10 cellular contexts compared by ENCODE assay signal in the genomic region with DNA sequence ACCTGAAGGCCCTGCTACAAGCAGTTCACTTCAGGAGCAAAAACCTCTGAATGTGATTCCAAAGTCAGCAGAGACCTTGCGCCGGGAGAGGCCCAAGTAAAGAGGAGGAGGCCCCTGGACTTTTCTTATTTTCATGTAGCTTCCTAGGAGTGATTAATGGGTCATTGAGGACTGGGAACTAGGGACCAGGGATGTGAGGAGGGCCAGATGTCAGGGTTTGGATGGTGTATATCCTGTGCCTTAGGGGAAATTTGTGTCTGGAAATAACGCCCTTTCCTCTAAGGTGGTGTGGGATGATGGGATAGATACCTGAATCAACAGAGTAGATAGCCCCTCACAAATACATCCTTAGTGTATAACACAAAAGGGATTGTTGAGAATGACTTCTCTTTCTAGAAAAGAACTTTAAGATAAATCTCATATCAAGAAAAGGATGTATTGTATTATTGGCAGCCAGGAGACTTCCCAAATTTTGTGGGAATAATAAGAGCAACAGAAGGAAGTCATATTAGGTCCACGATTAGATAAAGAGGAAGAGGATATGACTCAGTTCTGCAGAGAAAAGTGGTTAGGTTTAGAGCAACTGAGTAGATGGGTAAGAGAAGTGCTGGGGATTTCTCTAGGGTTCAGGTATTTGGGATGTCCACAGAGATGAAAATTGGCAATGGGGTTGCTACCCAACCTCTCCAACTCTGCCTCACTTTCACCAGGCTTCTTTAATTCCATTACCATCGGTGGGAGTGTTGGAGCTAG. TPM values are rescaled to one million over a fixed set of nuclear protein-coding genes. Genes with fewer than 3 reads are reported as not detected.
A peak's percentile ranks its signal among the peaks of the same experiment; 100 is the strongest.
DNase-seq lines count a peak whose midpoint lies in the region; ATAC-seq and TF ChIP-seq lines count a peak whose summit lies in the region.
"Had no signal": no experiment of that assay in that cellular context is flagged by ENCODE, and none has a peak within 500 bp of the region (broad histone marks: within the 10 kb centered on the region; RNA-seq: fewer than 3 reads in every experiment).

No MANE protein-coding gene starts in this region.

- H3K36me3 ChIP-seq in cardiac muscle cell (peaks cover 11% of the 10 kb centered on the region), right atrium auricular region (peaks cover 21% of the 10 kb centered on the region), testis (ENCODE audit: low read depth, missing control alignments) (no peaks in the 10 kb centered on the region)

- no peaks in the 10 kb centered on the region for H3K27me3 Mint-ChIP-seq in activated CD8-positive, alpha-beta T cell treated with anti-CD3 and anti-CD28 coated beads for 36 hours

- POLR2A ChIA-PET in activated CD8-positive, alpha-beta T cell treated with anti-CD3 and anti-CD28 coated beads for 36 hours (lab: Charles Lee): interaction anchor here (0.6 to 1.5 kb wide), 3 partner anchors 10 to 30 kb away, joined by 4 to 5 read pairs (median 4); no protein-coding TSS in a partner anchor

- H3K4me1 ChIP-seq in cardiac muscle cell (ENCODE audit: low read depth) (peaks cover 6% of the 10 kb centered on the region), right atrium auricular region (peaks cover 0 to 7% of the 10 kb centered on the region in 2 donors), testis (peaks cover 2% of the 10 kb centered on the region)

- ATAC-seq in activated CD8-positive, alpha-beta T cell treated with anti-CD3 and anti-CD28 coated beads for 36 hours: no peak
- no peak for ATAC-seq in HG02588 (IDR thresholded peaks at IDR 0.05; ENCODE audit: unreplicated experiment)

- H3K27ac Mint-ChIP-seq in activated CD8-positive, alpha-beta T cell treated with anti-CD3 and anti-CD28 coated beads for 36 hours: peak overlapping the region; percentile 75

- no peaks in the 10 kb centered on the region for H3K9me3 Mint-ChIP-seq in activated CD8-positive, alpha-beta T cell treated with anti-CD3 and anti-CD28 coated beads for 36 hours

- H3K27ac ChIP-seq in cardiac muscle cell (peak overlapping the region; percentile 98), right atrium auricular region (peak overlapping the region; percentile 69 to 79), testis (peak overlapping the region in 1 of 2 donors; percentile 75)
- H3K27ac ChIP-seq: right lobe of liver had no signal

- 51 to 67% methylated on average over 4 to 5 of the region's 5 CpGs for WGBS in testis, 2 donors

- peak overlapping the region; percentile 30 for H3K4me3 ChIP-seq in cardiac muscle cell
- peak overlapping the region; percentile 36 to 38 for H3K4me3 ChIP-seq in right atrium auricular region
- H3K4me3 ChIP-seq in testis: peak overlapping the region in 1 of 2 donors; percentile 10
- H3K4me3 ChIP-seq: right lobe of liver had no signal

- TF ChIP-seq POLR2A in testis (IDR thresholded peaks at IDR 0.05): no peak

- CTCF ChIA-PET in activated CD8-positive, alpha-beta T cell treated with anti-CD3 and anti-CD28 coated beads for 36 hours (lab: Charles Lee): no interaction called here

- H3K9me3 ChIP-seq in cardiac muscle cell (ENCODE audit: low read depth) (no peaks in the 10 kb centered on the region), right atrium auricular region (no peaks in the 10 kb centered on the region), testis (no peaks in the 10 kb centered on the region)
- H3K9me3 ChIP-seq: right lobe of liver had no signal

- intact Hi-C loops in cardiac septum (cut with DNase I): loop anchor here (10.0 kb wide), 1 partner anchor 48 kb away; the partner anchor contains the start of gene ZMYM3
- intact Hi-C loops in activated CD8-positive, alpha-beta T cell treated with anti-CD3 and anti-CD28 coated beads for 36 hours (cut with micrococcal nuclease): no loop called here
- intact Hi-C loops in testis (cut with DNase I; ENCODE audit: low total_unique reads): no loop called here

- no peaks in the 10 kb centered on the region for H3K27me3 ChIP-seq in cardiac muscle cell
- H3K27me3 ChIP-seq in right atrium auricular region: no peaks in the 10 kb centered on the region
- no peaks in the 10 kb centered on the region for H3K27me3 ChIP-seq in testis
- H3K27me3 ChIP-seq: right lobe of liver had no signal

- DNase-seq in cardiac muscle cell (ENCODE audit: low read depth in 1 of 2, low spot score in 1 of 2): peak in 1 of 2 donors; percentile 29
- no peak for DNase-seq in cardiac septum (ENCODE audit: low spot score)
- no peak for DNase-seq in activated CD8-positive, alpha-beta T cell treated with anti-CD3 and anti-CD28 coated beads for 36 hours
- no peak for DNase-seq in right atrium auricular region (ENCODE audit: low spot score)
- no peak for DNase-seq in testis
- DNase-seq in NCI-H2227 (lab: John Stamatoyannopoulos, UW; ENCODE audit: unreplicated experiment): no peak
- DNase-seq in iPS-NIHi11 (ENCODE audit: low spot score): no peak
- DNase-seq: activated CD4-positive, alpha-beta T cell treated with anti-CD3 and anti-CD28 coated beads, Interleukin-2, amount 50 U/mL, for 48 hours; right lobe of liver had no signal

- peaks cover 54% of the 10 kb centered on the region for H3K36me3 Mint-ChIP-seq in activated CD8-positive, alpha-beta T cell treated with anti-CD3 and anti-CD28 coated beads for 36 hours (ENCODE audit: low read depth)

- peaks cover 23% of the 10 kb centered on the region for H3K4me1 Mint-ChIP-seq in activated CD8-positive, alpha-beta T cell treated with anti-CD3 and anti-CD28 coated beads for 36 hours (ENCODE audit: low read depth)

- H3K4me3 Mint-ChIP-seq in activated CD8-positive, alpha-beta T cell treated with anti-CD3 and anti-CD28 coated beads for 36 hours: no peak overlapping the region

- TF ChIP-seq CTCF in cardiac muscle cell (IDR thresholded peaks at IDR 0.05; ENCODE audit: low read depth, low read length) (no peak), right atrium auricular region (IDR thresholded peaks at IDR 0.05) (no peak), testis (IDR thresholded peaks at IDR 0.05) (no peak)
- no peak for TF ChIP-seq CTCF in activated CD8-positive, alpha-beta T cell treated with anti-CD3 and anti-CD28 coated beads for 36 hours (IDR thresholded peaks at IDR 0.05)

RNA-seq across cellular contexts. Expression of gene ITGB1BP2, which starts 1.1 kb away (rescaled TPM):
- total RNA-seq in cardiac muscle cell: 99.7 and 158 TPM in 2 replicates
- 60.4 and 115 TPM in 2 replicates for polyA plus RNA-seq in cardiac muscle cell
- 85.5 TPM for total RNA-seq in cardiac septum
- 1 to 10 TPM; 5.3 to 6.7 TPM for total RNA-seq in activated CD8-positive, alpha-beta T cell treated with anti-CD3 and anti-CD28 coated beads for 36 hours
- 100 to 1,000 TPM; 102 to 172 TPM for total RNA-seq in right atrium auricular region
- total RNA-seq in testis: 10 to 100 TPM in 1 of 2 donors, 1 to 10 TPM in 1; 6.1 to 12.4 TPM
- 2.0 TPM for polyA plus RNA-seq in testis (ENCODE audit: insufficient read depth, low read depth, low replicate concordance)

RNA-seq across cellular contexts. Expression of gene NONO, which starts 19.2 kb away (rescaled TPM):
- 524 and 770 TPM in 2 replicates for total RNA-seq in cardiac muscle cell
- polyA plus RNA-seq in cardiac muscle cell: 278 and 318 TPM in 2 replicates
- 107 TPM for total RNA-seq in cardiac septum
- total RNA-seq in activated CD8-positive, alpha-beta T cell treated with anti-CD3 and anti-CD28 coated beads for 36 hours: 100 to 1,000 TPM; 461 to 487 TPM
- total RNA-seq in right atrium auricular region: 100 to 1,000 TPM; 110 to 120 TPM
- 100 to 1,000 TPM; 203 to 262 TPM for total RNA-seq in testis
- polyA plus RNA-seq in testis (ENCODE audit: insufficient read depth, low read depth, low replicate concordance): 174 TPM

RNA-seq across cellular contexts. Expression of gene ZMYM3, which starts 48.7 kb away (rescaled TPM):
- total RNA-seq in cardiac muscle cell (77.8 and 112 TPM in 2 replicates), cardiac septum (12.7 TPM), right atrium auricular region (10 to 100 TPM in 1 of 2 donors, 1 to 10 TPM in 1; 10.0 to 10.5 TPM), testis (10 to 100 TPM; 67.6 to 97.1 TPM)
- polyA plus RNA-seq in cardiac muscle cell (24.8 and 34.4 TPM in 2 replicates), testis (ENCODE audit: insufficient read depth, low read depth, low replicate concordance) (36.8 TPM)
- 10 to 100 TPM; 25.8 to 27.5 TPM for total RNA-seq in activated CD8-positive, alpha-beta T cell treated with anti-CD3 and anti-CD28 coated beads for 36 hours
